In genomic region chr4:159210975-159211374, GRCh38 we compare ENCODE assay signal across 29 cellular contexts.
"Had no signal": no experiment of that assay in that cellular context is flagged by ENCODE, and none has a peak within 500 bp of the region (broad histone marks: within the 10 kb centered on the region; RNA-seq: fewer than 3 reads in every experiment).

No MANE protein-coding gene starts in this region.

- DNase-seq: activated CD4-positive, alpha-beta T cell treated with anti-CD3 and anti-CD28 coated beads for 48 hours; activated CD4-positive, alpha-beta T cell treated with anti-CD3 and anti-CD28 coated beads, Interleukin-2, amount 50 U/mL, for 48 hours; activated CD8-positive, alpha-beta memory T cell treated with anti-CD3 and anti-CD28 coated beads for 24 hours; activated effector memory CD4-positive, alpha-beta T cell treated with Interleukin-2 at 50 U/mL for 16 hours; activated naive CD4-positive, alpha-beta T cell treated with Interleukin-2 at 50 U/mL for 16 hours; anterior cingulate cortex; effector CD8-positive, alpha-beta T cell; esophagus squamous epithelium; hypothalamus; lower lobe of right lung; mesenchymal stem cell; natural killer cell; retina; stimulated activated CD4-positive, alpha-beta T cell treated with anti-CD3 and anti-CD28 coated beads, Interleukin-15, amount 100 ng/mL, for 24 hours; stimulated activated CD4-positive, alpha-beta T cell treated with anti-CD3 and anti-CD28 coated beads, Interleukin-2, amount 100 ng/mL, for 24 hours; stimulated activated naive B cell treated with anti-CD40 and anti-IgM and Interleukin-4, amounts not matched to agents 10 μg/mL and 1 μg/mL and 100 μg/mL, for 72 hours; stomach; thyroid gland; upper lobe of left lung had no signal

- H3K27me3 ChIP-seq: esophagus squamous epithelium, stomach, thyroid gland, upper lobe of left lung, vagina had no signal

- H3K9me3 ChIP-seq: esophagus squamous epithelium, lower lobe of right lung, stomach, thyroid gland, upper lobe of left lung, vagina had no signal

- H3K27ac ChIP-seq: epithelial cell of prostate, esophagus squamous epithelium, lower lobe of right lung, stomach, thyroid gland, upper lobe of left lung, vagina, VCaP had no signal

- H3K36me3 ChIP-seq: esophagus squamous epithelium, thyroid gland, vagina had no signal

- H3K4me3 ChIP-seq: esophagus squamous epithelium, lower lobe of right lung, stomach, thyroid gland, upper lobe of left lung, vagina had no signal

- H3K4me1 ChIP-seq: thyroid gland had no signal

- ATAC-seq: activated CD4-positive, CD25-positive, alpha-beta regulatory T cell treated with anti-CD3 and anti-CD28 coated beads, Interleukin-2, amount 50 U/mL, for 24 hours; left lobe of liver; lower lobe of right lung; natural killer cell; stimulated activated naive B cell treated with anti-CD40 and anti-IgM and Interleukin-4, amounts not matched to agents 10 μg/mL and 1 μg/mL and 100 μg/mL, for 72 hours had no signal

- FAIRE-seq: bronchial epithelial cell, colon, endometrium, frontal cortex, TTC549 had no signal
